Comparison of ENCODE assay signal across 8 cellular contexts in genomic region chr17:7626956-7627249, GRCh38. TPM values are rescaled to one million over a fixed set of nuclear protein-coding genes. Genes with fewer than 3 reads are reported as not detected.
DNase-seq lines count a peak whose midpoint lies in the region; FAIRE-seq and TF ChIP-seq lines count a peak whose summit lies in the region.

No MANE protein-coding gene starts in this region.

- intact Hi-C loops in testis (cut with DNase I; ENCODE audit: low total_unique reads): no loop called here

- H3K4me3 ChIP-seq in astrocyte (ENCODE audit: insufficient read depth, low read depth, low read length) (peak overlapping the region; percentile 72), testis (peak overlapping the region; percentile 91 to 94)

- peaks cover 5% of the 10 kb centered on the region for H3K4me1 Mint-ChIP-seq in T-helper 1 cell treated with Interleukin-12 subunit alpha and Interleukin-12 subunit beta and Interleukin-4 antibody, amounts not matched to agents 30 μg/mL and 1 μg/mL, for 36 hours (ENCODE audit: low read depth)
- no peaks in the 10 kb centered on the region for H3K4me1 Mint-ChIP-seq in astrocyte (ENCODE audit: low read depth, unreplicated experiment)

- no peak for TF ChIP-seq POLR2A in testis (IDR thresholded peaks at IDR 0.05)

- no peak for DNase-seq in T-helper 1 cell
- no peak for DNase-seq in astrocyte (ENCODE audit: low read depth)
- DNase-seq in testis: no peak
- no peak for DNase-seq in NCI-H526 treated with DMSO at 0.1 percent for 48 hours (lab: John Stamatoyannopoulos, UW)
- DNase-seq in OCI-M2 (lab: John Stamatoyannopoulos, UW; ENCODE audit: unreplicated experiment): no peak
- no peak for DNase-seq in GM10248 (ENCODE audit: extremely low spot score)

- TF ChIP-seq CTCF in astrocyte (IDR thresholded peaks at IDR 0.05; ENCODE audit: insufficient read depth, low read depth, low read length): no peak
- no peak for TF ChIP-seq CTCF in testis (IDR thresholded peaks at IDR 0.05)
- no peak for TF ChIP-seq CTCF in GM10248 (IDR thresholded peaks at IDR 0.05; ENCODE audit: control extremely low read depth, extremely low read depth, low read depth, missing control alignments)

- FAIRE-seq in astrocyte (lab: Jason Lieb, UNC): no peak

- peak overlapping the region; percentile 99 for H3K4me2 ChIP-seq in astrocyte (ENCODE audit: low read length)

- H4K20me1 ChIP-seq in astrocyte (ENCODE audit: insufficient read depth, low read length): peaks cover 6% of the 10 kb centered on the region

- H3K4me3 Mint-ChIP-seq in T-helper 1 cell treated with Interleukin-12 subunit alpha and Interleukin-12 subunit beta and Interleukin-4 antibody, amounts not matched to agents 30 μg/mL and 1 μg/mL, for 36 hours: peak overlapping the region; percentile 95
- H3K4me3 Mint-ChIP-seq in astrocyte (ENCODE audit: unreplicated experiment): peak overlapping the region; percentile 89

- H3K79me2 ChIP-seq in astrocyte (ENCODE audit: insufficient read depth, low read length): peaks cover 10% of the 10 kb centered on the region

- H3K27ac ChIP-seq in astrocyte (ENCODE audit: low read depth, low read length) (peak overlapping the region; percentile 14), layer of hippocampus (ENCODE audit: low read depth, low read length) (peak overlapping the region; percentile 95), testis (peak overlapping the region; percentile 96 to 98)

- peak overlapping the region; percentile 92 for H3K9ac ChIP-seq in astrocyte (ENCODE audit: low read length)

- H3K27ac Mint-ChIP-seq in T-helper 1 cell treated with Interleukin-12 subunit alpha and Interleukin-12 subunit beta and Interleukin-4 antibody, amounts not matched to agents 30 μg/mL and 1 μg/mL, for 36 hours: no peak overlapping the region
- H3K27ac Mint-ChIP-seq in astrocyte (ENCODE audit: unreplicated experiment): peak overlapping the region; percentile 87

- no peaks in the 10 kb centered on the region for H3K27me3 ChIP-seq in astrocyte (ENCODE audit: insufficient read depth, low read length)
- H3K27me3 ChIP-seq in layer of hippocampus (ENCODE audit: control insufficient read depth, insufficient read depth, low read length): no peaks in the 10 kb centered on the region
- H3K27me3 ChIP-seq in testis: no peaks in the 10 kb centered on the region

- H2AFZ ChIP-seq in astrocyte (ENCODE audit: low read depth, low read length): peak overlapping the region; percentile 74

- H3K36me3 ChIP-seq in astrocyte (ENCODE audit: insufficient read depth, low read length): no peaks in the 10 kb centered on the region
- H3K36me3 ChIP-seq in testis (ENCODE audit: low read depth, missing control alignments): no peaks in the 10 kb centered on the region

- POLR2A ChIA-PET in GM10248 (lab: Yijun Ruan, JAX): interaction anchor here (1.0 to 1.5 kb wide), 3 partner anchors 24 to 142 kb away, joined by 5 to 9 read pairs (median 7); partner anchors contain the start of genes ATP1B2, POLR2A, TP53 and WRAP53

- 8 to 10% methylated on average over 6 of the region's 6 CpGs for WGBS in testis, 2 donors

- H3K4me1 ChIP-seq in astrocyte (ENCODE audit: insufficient read depth, low read length): peaks cover 6% of the 10 kb centered on the region
- H3K4me1 ChIP-seq in testis: peaks cover 22% of the 10 kb centered on the region

- H3K27me3 Mint-ChIP-seq in T-helper 1 cell treated with Interleukin-12 subunit alpha and Interleukin-12 subunit beta and Interleukin-4 antibody, amounts not matched to agents 30 μg/mL and 1 μg/mL, for 36 hours (ENCODE audit: low read depth): no peaks in the 10 kb centered on the region
- peaks cover 7% of the 10 kb centered on the region for H3K27me3 Mint-ChIP-seq in astrocyte (ENCODE audit: low read depth, unreplicated experiment)

- H3K36me3 Mint-ChIP-seq in T-helper 1 cell treated with Interleukin-12 subunit alpha and Interleukin-12 subunit beta and Interleukin-4 antibody, amounts not matched to agents 30 μg/mL and 1 μg/mL, for 36 hours (ENCODE audit: low read depth): peaks cover 2% of the 10 kb centered on the region
- H3K36me3 Mint-ChIP-seq in astrocyte (ENCODE audit: low read depth, unreplicated experiment): peaks cover 4% of the 10 kb centered on the region

- H3K9me3 Mint-ChIP-seq in T-helper 1 cell treated with Interleukin-12 subunit alpha and Interleukin-12 subunit beta and Interleukin-4 antibody, amounts not matched to agents 30 μg/mL and 1 μg/mL, for 36 hours: no peaks in the 10 kb centered on the region
- no peaks in the 10 kb centered on the region for H3K9me3 Mint-ChIP-seq in astrocyte (ENCODE audit: unreplicated experiment)

- H3K9me3 ChIP-seq in astrocyte (ENCODE audit: insufficient read depth, low read depth, low read length): no peaks in the 10 kb centered on the region
- H3K9me3 ChIP-seq in testis: no peaks in the 10 kb centered on the region

- CTCF ChIA-PET in GM10248 (lab: Yijun Ruan, JAX): interaction anchor here (1.3 to 9.5 kb wide), 3 partner anchors 12 to 61 kb away, joined by 3 to 68 read pairs (median 31); partner anchors contain the start of genes FXR2, SOX15, TP53 and WRAP53

RNA-seq across cellular contexts. Expression of gene SAT2, which starts 0.7 kb away (rescaled TPM):
- total RNA-seq in astrocyte (47.2 and 49.8 TPM in 2 replicates), testis (100 to 1,000 TPM; 108 to 112 TPM)
- 128 TPM for polyA plus RNA-seq in testis (ENCODE audit: insufficient read depth, low read depth, low replicate concordance)

RNA-seq across cellular contexts. Expression of gene SHBG, which starts 3.0 kb away (rescaled TPM):
- 0.79 and 1.4 TPM in 2 replicates for total RNA-seq in astrocyte
- total RNA-seq in testis: 1 to 10 TPM; 3.2 to 6.1 TPM
- 17.8 TPM for polyA plus RNA-seq in testis (ENCODE audit: insufficient read depth, low read depth, low replicate concordance)

RNA-seq across cellular contexts. Expression of gene FXR2, which starts 12.2 kb away (rescaled TPM):
- total RNA-seq in astrocyte (54.3 and 60.2 TPM in 2 replicates), testis (10 to 100 TPM; 53.8 to 60.3 TPM)
- 76.0 TPM for polyA plus RNA-seq in testis (ENCODE audit: insufficient read depth, low read depth, low replicate concordance)

RNA-seq across cellular contexts. Expression of gene ATP1B2, which starts 23.8 kb away (rescaled TPM):
- total RNA-seq in astrocyte: 0.65 and 0.89 TPM in 2 replicates
- 10 to 100 TPM in 1 of 2 donors, 1 to 10 TPM in 1; 6.1 to 11.6 TPM for total RNA-seq in testis
- 10.1 TPM for polyA plus RNA-seq in testis (ENCODE audit: insufficient read depth, low read depth, low replicate concordance)

RNA-seq across cellular contexts. Expression of gene SOX15, which starts 37.0 kb away (rescaled TPM):
- total RNA-seq in astrocyte (1.7 and 4.0 TPM in 2 replicates), testis (1 to 10 TPM; 2.8 to 4.0 TPM)
- 2.6 TPM for polyA plus RNA-seq in testis (ENCODE audit: insufficient read depth, low read depth, low replicate concordance)

Comparison
In these comparisons a context has a peak if more than half of its experiments do, and no peak if none do; other contexts are left out.
1. H3K27ac ChIP-seq: peak in every context shown above with its lines; median percentile 97 in testis; 95 in layer of hippocampus; 14 in astrocyte.